In the genomic region with DNA sequence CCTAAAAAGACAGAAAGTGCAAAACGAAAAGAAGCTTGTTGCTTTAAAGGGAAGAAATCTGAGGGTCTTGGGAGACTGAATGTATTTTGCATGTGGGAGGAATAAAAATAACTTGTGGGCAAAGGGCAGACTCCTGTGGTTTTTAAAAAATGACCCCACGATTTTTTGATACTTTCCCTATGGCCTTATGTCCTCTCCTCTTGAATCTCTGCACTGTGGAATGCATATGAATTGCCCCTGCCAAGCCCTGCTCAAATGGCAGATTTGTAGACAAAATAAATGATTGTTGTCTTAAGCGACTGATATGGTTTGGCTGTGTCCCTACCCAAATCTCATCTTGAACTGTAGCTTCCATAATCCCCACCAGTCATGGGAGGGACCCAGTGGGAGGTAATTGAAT, we compare ENCODE assay signal across 17 cellular contexts.
DNase-seq lines count a peak whose midpoint lies in the region; ATAC-seq and TF ChIP-seq lines count a peak whose summit lies in the region.
"Had no signal": no experiment of that assay in that cellular context is flagged by ENCODE, and none has a peak within 500 bp of the region (broad histone marks: within the 10 kb centered on the region; RNA-seq: fewer than 3 reads in every experiment).

No MANE protein-coding gene starts in this region.

- peaks cover 12% of the 10 kb centered on the region for H3K9me3 Mint-ChIP-seq in CD4-positive, alpha-beta T cell

- no peak overlapping the region for H3K4me3 Mint-ChIP-seq in CD4-positive, alpha-beta T cell
- H3K4me3 Mint-ChIP-seq: CD8-positive, alpha-beta memory T cell had no signal

- peaks cover 15% of the 10 kb centered on the region for H3K27me3 Mint-ChIP-seq in CD4-positive, alpha-beta T cell

- no peaks in the 10 kb centered on the region for H3K9me3 ChIP-seq in osteoblast (ENCODE audit: low read depth, low read length)
- H3K9me3 ChIP-seq in CD4-positive, alpha-beta T cell (ENCODE audit: control insufficient read depth, low read length): peaks cover 8% of the 10 kb centered on the region
- H3K9me3 ChIP-seq: SJCRH30 had no signal

- H3K4me3 ChIP-seq in astrocyte of the cerebellum (ENCODE audit: low read depth, low read length): no peak overlapping the region
- no peak overlapping the region for H3K4me3 ChIP-seq in osteoblast (ENCODE audit: insufficient read depth, low read length)
- H3K4me3 ChIP-seq: A549; BLaER1 treated with 17β-estradiol and CSF1 and Interleukin-3, amounts not matched to agents 10 nM and 100 nM; PC-9; SJCRH30 had no signal

- H3K4me2 ChIP-seq in osteoblast (ENCODE audit: insufficient read depth, low read length): peak overlapping the region; percentile 9
- H3K4me2 ChIP-seq: A549, PC-9 had no signal

- intact Hi-C loops in CD4-positive, alpha-beta T cell (cut with DNase I, micrococcal nuclease): no loop called here

- no peak overlapping the region for H3K27ac Mint-ChIP-seq in CD4-positive, alpha-beta T cell
- H3K27ac Mint-ChIP-seq: CD8-positive, alpha-beta memory T cell had no signal

- H3K79me2 ChIP-seq in osteoblast (ENCODE audit: insufficient read depth, low read length): no peaks in the 10 kb centered on the region

- no peak overlapping the region for H3K27ac ChIP-seq in osteoblast (ENCODE audit: low read depth, low read length)
- H3K27ac ChIP-seq in CD4-positive, alpha-beta T cell (ENCODE audit: low read depth, low read length): no peak overlapping the region
- H3K27ac ChIP-seq: A549; BLaER1 treated with 17β-estradiol and CSF1 and Interleukin-3, amounts not matched to agents 10 nM and 100 nM; PC-9; SJCRH30 had no signal

- no peaks in the 10 kb centered on the region for H3K4me1 Mint-ChIP-seq in CD4-positive, alpha-beta T cell (ENCODE audit: low read depth)
- H3K4me1 Mint-ChIP-seq: CD8-positive, alpha-beta memory T cell had no signal

- POLR2A ChIA-PET in CD4-positive, alpha-beta T cell (lab: Charles Lee): no interaction called here

- CTCF ChIA-PET in CD4-positive, alpha-beta T cell (lab: Charles Lee): interaction anchor here (1.3 kb wide), 1 partner anchor 361 kb away, joined by 3 read pairs; no protein-coding TSS in a partner anchor

- DNase-seq in GM03348 (ENCODE audit: low spot score) (peak; percentile 16), astrocyte of the cerebellum (ENCODE audit: low read depth) (peak; percentile 33), fibroblast of peridontal ligament (ENCODE audit: extremely low read depth) (peak; percentile 58), osteoblast (ENCODE audit: insufficient read length, low spot score, missing footprints) (no peak), NCI-H82 treated with DMSO at 0.1 percent for 48 hours (lab: John Stamatoyannopoulos, UW; ENCODE audit: unreplicated experiment) (no peak), left lobe of liver (ENCODE audit: low spot score) (no peak)
- DNase-seq in CD4-positive, alpha-beta T cell: no peak
- DNase-seq: CD8-positive, alpha-beta memory T cell; KG1; MV-4-11; NCI-H1694 treated with DMSO at 0.1 percent for 48 hours; NCI-H510A; NCI-H774; PC-9; SJCRH30 had no signal

- H3K36me3 Mint-ChIP-seq in CD4-positive, alpha-beta T cell (ENCODE audit: low read depth): no peaks in the 10 kb centered on the region
- H3K36me3 Mint-ChIP-seq: CD8-positive, alpha-beta memory T cell had no signal

- H2AFZ ChIP-seq in osteoblast (ENCODE audit: low read length): no peak overlapping the region
- H2AFZ ChIP-seq: PC-9 had no signal

- peaks cover 20% of the 10 kb centered on the region for H3K4me1 ChIP-seq in osteoblast (ENCODE audit: insufficient read depth, low read length)
- H3K4me1 ChIP-seq: A549 had no signal

- no peaks in the 10 kb centered on the region for H3K27me3 ChIP-seq in osteoblast (ENCODE audit: insufficient read depth, low read length)
- H3K27me3 ChIP-seq in CD4-positive, alpha-beta T cell (ENCODE audit: control insufficient read depth, insufficient read depth, low read length): no peaks in the 10 kb centered on the region
- H3K27me3 ChIP-seq: BLaER1 treated with 17β-estradiol and CSF1 and Interleukin-3, amounts not matched to agents 10 nM and 100 nM; SJCRH30 had no signal

- no peaks in the 10 kb centered on the region for H3K36me3 ChIP-seq in osteoblast (ENCODE audit: insufficient read depth, low read length)
- H3K36me3 ChIP-seq: BLaER1 treated with 17β-estradiol and CSF1 and Interleukin-3, amounts not matched to agents 10 nM and 100 nM; SJCRH30 had no signal

- TF ChIP-seq CTCF in astrocyte of the cerebellum (IDR thresholded peaks at IDR 0.05; ENCODE audit: low read depth, low read length, missing control alignments) (no peak), osteoblast (IDR thresholded peaks at IDR 0.05; ENCODE audit: extremely low read depth, low read depth, low read length) (no peak)
- no peak for TF ChIP-seq CTCF in CD4-positive, alpha-beta T cell (IDR thresholded peaks at IDR 0.05)

- no peak for ATAC-seq in left lobe of liver
- no peak for ATAC-seq in CD4-positive, alpha-beta T cell (ENCODE audit: poor library complexity)
- ATAC-seq: A549 had no signal

- in situ Hi-C loops in astrocyte of the cerebellum (cut with HindIII; ENCODE audit: low sequenced_read_pairs): loop anchor here (5.0 kb wide), 1 partner anchor 64 kb away; no protein-coding TSS in a partner anchor

- no peaks in the 10 kb centered on the region for H4K20me1 ChIP-seq in osteoblast (ENCODE audit: insufficient read depth, low read length)
- H4K20me1 ChIP-seq: BLaER1 treated with 17β-estradiol and CSF1 and Interleukin-3, amounts not matched to agents 10 nM and 100 nM had no signal

Comparison
In these comparisons a context has a peak if more than half of its experiments do, and no peak if none do; other contexts are left out.
1. DNase-seq: peak in GM03348 (single experiment), astrocyte of the cerebellum (single experiment) and fibroblast of peridontal ligament (single experiment); none in osteoblast (single experiment), NCI-H82 treated with DMSO at 0.1 percent for 48 hours (single experiment), left lobe of liver (single experiment) and CD4-positive, alpha-beta T cell (0 of 10).